Comparison of ENCODE assay signal across 15 cellular contexts in genomic region chr7:45660201-45660900, GRCh38.
DNase-seq lines count a peak whose midpoint lies in the region; ATAC-seq and TF ChIP-seq lines count a peak whose summit lies in the region.
"Had no signal": no experiment of that assay in that cellular context is flagged by ENCODE, and none has a peak within 500 bp of the region (broad histone marks: within the 10 kb centered on the region; RNA-seq: fewer than 3 reads in every experiment).

No MANE protein-coding gene starts in this region.

- POLR2A ChIA-PET in activated CD8-positive, alpha-beta T cell treated with anti-CD3 and anti-CD28 coated beads, Interleukin-2, amount 10 ng/mL, durations not matched to agents 7 days and 5 days (lab: Charles Lee) = no interaction called here
- POLR2A ChIA-PET in activated CD8-positive, alpha-beta T cell treated with anti-CD3 and anti-CD28 coated beads for 36 hours (lab: Charles Lee) = no interaction called here

- no peak for ATAC-seq in activated CD8-positive, alpha-beta T cell treated with anti-CD3 and anti-CD28 coated beads, Interleukin-2, amount 10 ng/mL, durations not matched to agents 7 days and 5 days
- no peak for ATAC-seq in activated CD8-positive, alpha-beta T cell treated with anti-CD3 and anti-CD28 coated beads for 36 hours
- ATAC-seq: GM12878 had no signal

- H3K27me3 Mint-ChIP-seq in activated CD8-positive, alpha-beta T cell treated with anti-CD3 and anti-CD28 coated beads, Interleukin-2, amount 10 ng/mL, durations not matched to agents 7 days and 5 days (ENCODE audit: low read depth) = no peaks in the 10 kb centered on the region
- H3K27me3 Mint-ChIP-seq in activated CD8-positive, alpha-beta T cell treated with anti-CD3 and anti-CD28 coated beads for 36 hours = no peaks in the 10 kb centered on the region
- H3K27me3 Mint-ChIP-seq in type B pancreatic cell = no peaks in the 10 kb centered on the region
- H3K27me3 Mint-ChIP-seq: B cell had no signal

- CTCF ChIA-PET in activated CD8-positive, alpha-beta T cell treated with anti-CD3 and anti-CD28 coated beads, Interleukin-2, amount 10 ng/mL, durations not matched to agents 7 days and 5 days (lab: Charles Lee) = no interaction called here
- CTCF ChIA-PET in activated CD8-positive, alpha-beta T cell treated with anti-CD3 and anti-CD28 coated beads for 36 hours (lab: Charles Lee) = no interaction called here

- no peaks in the 10 kb centered on the region for H3K4me1 Mint-ChIP-seq in activated CD8-positive, alpha-beta T cell treated with anti-CD3 and anti-CD28 coated beads, Interleukin-2, amount 10 ng/mL, durations not matched to agents 7 days and 5 days (ENCODE audit: low read depth)
- no peaks in the 10 kb centered on the region for H3K4me1 Mint-ChIP-seq in activated CD8-positive, alpha-beta T cell treated with anti-CD3 and anti-CD28 coated beads for 36 hours (ENCODE audit: low read depth)
- H3K4me1 Mint-ChIP-seq in type B pancreatic cell (ENCODE audit: unreplicated experiment) = no peaks in the 10 kb centered on the region
- H3K4me1 Mint-ChIP-seq: B cell had no signal

- no peak for TF ChIP-seq CTCF in activated CD8-positive, alpha-beta T cell treated with anti-CD3 and anti-CD28 coated beads for 36 hours (IDR thresholded peaks at IDR 0.05)
- no peak for TF ChIP-seq CTCF in type B pancreatic cell (conservative IDR thresholded peaks at IDR 0.05)

- H3K27ac Mint-ChIP-seq in activated CD8-positive, alpha-beta T cell treated with anti-CD3 and anti-CD28 coated beads, Interleukin-2, amount 10 ng/mL, durations not matched to agents 7 days and 5 days = no peak overlapping the region
- no peak overlapping the region for H3K27ac Mint-ChIP-seq in activated CD8-positive, alpha-beta T cell treated with anti-CD3 and anti-CD28 coated beads for 36 hours
- no peak overlapping the region for H3K27ac Mint-ChIP-seq in type B pancreatic cell
- H3K27ac Mint-ChIP-seq: B cell had no signal

- H3K9me3 Mint-ChIP-seq in activated CD8-positive, alpha-beta T cell treated with anti-CD3 and anti-CD28 coated beads, Interleukin-2, amount 10 ng/mL, durations not matched to agents 7 days and 5 days (ENCODE audit: insufficient read depth) = no peaks in the 10 kb centered on the region
- no peaks in the 10 kb centered on the region for H3K9me3 Mint-ChIP-seq in activated CD8-positive, alpha-beta T cell treated with anti-CD3 and anti-CD28 coated beads for 36 hours
- H3K9me3 Mint-ChIP-seq in type B pancreatic cell = no peaks in the 10 kb centered on the region

- H3K36me3 Mint-ChIP-seq in activated CD8-positive, alpha-beta T cell treated with anti-CD3 and anti-CD28 coated beads, Interleukin-2, amount 10 ng/mL, durations not matched to agents 7 days and 5 days (ENCODE audit: low read depth) = no peaks in the 10 kb centered on the region
- no peaks in the 10 kb centered on the region for H3K36me3 Mint-ChIP-seq in activated CD8-positive, alpha-beta T cell treated with anti-CD3 and anti-CD28 coated beads for 36 hours (ENCODE audit: low read depth)
- H3K36me3 Mint-ChIP-seq in type B pancreatic cell = no peaks in the 10 kb centered on the region

- peak; percentile 1 for DNase-seq in activated CD8-positive, alpha-beta T cell treated with anti-CD3 and anti-CD28 coated beads, Interleukin-2, amount 10 ng/mL, durations not matched to agents 7 days and 5 days
- no peak for DNase-seq in activated CD8-positive, alpha-beta T cell treated with anti-CD3 and anti-CD28 coated beads for 36 hours
- DNase-seq in activated CD8-positive, alpha-beta memory T cell treated with anti-CD3 and anti-CD28 coated beads, Interleukin-2, amount 50 U/mL, for 48 hours = peak; percentile 13
- DNase-seq in mesenteric fat pad (ENCODE audit: low spot score) (peak; percentile 59), type B pancreatic cell (ENCODE audit: extremely low spot score, unreplicated experiment) (peak; percentile 53), GM03348 (ENCODE audit: low spot score) (no peak), activated T-cell treated with anti-CD3 and anti-CD28 coated beads for 4 hours (no peak)
- DNase-seq: DMS 273 treated with DMSO at 0.1 percent for 48 hours; GF-D8; NCI-H1092 treated with DMSO at 0.1 percent for 48 hours; NCI-H146; NK-92 treated with Interleukin-12 subunit alpha and Interleukin-12 subunit beta, amount 100 ng/mL, for 24 hours; Right ventricle myocardium superior had no signal

- intact Hi-C loops in activated CD8-positive, alpha-beta T cell treated with anti-CD3 and anti-CD28 coated beads for 36 hours (cut with micrococcal nuclease) = no loop called here

- no peak overlapping the region for H3K4me3 Mint-ChIP-seq in activated CD8-positive, alpha-beta T cell treated with anti-CD3 and anti-CD28 coated beads, Interleukin-2, amount 10 ng/mL, durations not matched to agents 7 days and 5 days
- no peak overlapping the region for H3K4me3 Mint-ChIP-seq in activated CD8-positive, alpha-beta T cell treated with anti-CD3 and anti-CD28 coated beads for 36 hours
- H3K4me3 Mint-ChIP-seq in type B pancreatic cell = no peak overlapping the region
- H3K4me3 Mint-ChIP-seq: B cell had no signal

Comparison
In these comparisons a context has a peak if more than half of its experiments do, and no peak if none do; other contexts are left out.
1. DNase-seq: peak in activated CD8-positive, alpha-beta T cell treated with anti-CD3 and anti-CD28 coated beads, Interleukin-2, amount 10 ng/mL, durations not matched to agents 7 days and 5 days (single experiment), activated CD8-positive, alpha-beta memory T cell treated with anti-CD3 and anti-CD28 coated beads, Interleukin-2, amount 50 U/mL, for 48 hours (single experiment), mesenteric fat pad (single experiment) and type B pancreatic cell (single experiment); none in activated CD8-positive, alpha-beta T cell treated with anti-CD3 and anti-CD28 coated beads for 36 hours (single experiment), GM03348 (single experiment) and activated T-cell treated with anti-CD3 and anti-CD28 coated beads for 4 hours (single experiment).